In the genomic region with DNA sequence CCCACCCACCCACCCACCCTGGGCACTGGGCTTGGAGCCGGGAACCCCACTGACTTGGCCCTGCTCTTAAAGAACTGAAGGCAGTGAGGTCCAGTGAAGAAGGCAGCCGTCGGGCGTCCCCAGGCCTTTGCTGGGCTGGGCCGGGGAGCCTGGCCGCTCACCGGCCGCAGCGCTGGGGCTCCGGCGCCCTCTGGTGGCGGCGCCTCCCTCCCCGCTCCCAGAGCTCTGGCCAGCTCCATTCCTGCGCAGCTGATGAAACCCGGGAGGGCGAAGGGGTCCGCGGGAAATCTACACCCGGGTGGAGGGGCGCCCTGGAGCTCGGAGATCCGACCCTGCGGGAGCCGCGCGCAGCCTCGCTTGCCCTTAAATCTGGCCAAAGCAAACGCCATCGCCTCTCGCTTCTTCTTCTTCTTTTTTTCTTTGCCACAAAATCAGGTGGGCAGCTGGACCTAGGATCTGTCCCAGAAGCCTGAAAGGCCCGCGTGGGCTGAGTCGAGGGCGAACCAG, we compare ENCODE assay signal across 1 cellular context.
TF ChIP-seq lines count a peak whose summit lies in the region.

No MANE protein-coding gene starts in this region.

TF ChIP-seq in K562, 482 proteins besides CTCF, POLR2A, EP300 and RAD21 (continued from another document):
- 0 out of 4 replicates have a peak, but pooled peaks of 1 of the 2 experiments have one; percentile 16 for TF ChIP-seq UBTF (IDR thresholded peaks at IDR 0.05; ENCODE audit: borderline replicate concordance in 1 of 2, low read depth in 2 of 2, low read length in 2 of 2)
- TF ChIP-seq ARID2 (IDR thresholded peaks at IDR 0.05): peak; percentile 39; the same call in 1 of the 2 replicates
- TF ChIP-seq RB1 (IDR thresholded peaks at IDR 0.05; ENCODE audit: low read depth): peak; percentile 75
- no peak for TF ChIP-seq TAL1 (IDR thresholded peaks at IDR 0.05)
- TF ChIP-seq MAZ (CRISPR knock-in tag; conservative IDR thresholded peaks at IDR 0.05 in 1 of 2, IDR thresholded peaks at IDR 0.05 in 1 of 2): peak in 1 of 2 experiments; percentile 44; a peak in 2 of 4 replicates
- no peak for TF ChIP-seq ZNF507 (tag; conservative IDR thresholded peaks at IDR 0.05)
- peak; percentile 49; the same call in 1 of the 2 replicates for TF ChIP-seq STAG1 (CRISPR knock-in tag; IDR thresholded peaks at IDR 0.05; ENCODE audit: borderline replicate concordance)
- no peak for TF ChIP-seq MTA1 (IDR thresholded peaks at IDR 0.05; ENCODE audit: borderline replicate concordance)
- no peak for TF ChIP-seq ELF4 (CRISPR knock-in tag; IDR thresholded peaks at IDR 0.05)
- no peak for TF ChIP-seq U2AF2 (optimal IDR thresholded peaks at IDR 0.05; ENCODE audit: low read depth, low read length)
- TF ChIP-seq ZKSCAN1 (IDR thresholded peaks at IDR 0.05; ENCODE audit: low read depth, low read length): peak; percentile 41; the same call in 1 of the 2 replicates
- TF ChIP-seq ATF7 (IDR thresholded peaks at IDR 0.05): 0 out of 2 replicates have a peak, but pooled peaks have one; percentile 13
- TF ChIP-seq SRF (CRISPR knock-in tag; IDR thresholded peaks at IDR 0.05): no peak
- peak in 2 of 3 experiments; percentile 44 to 55 for TF ChIP-seq YY1 (IDR thresholded peaks at IDR 0.05; ENCODE audit: borderline replicate concordance in 1 of 3, control insufficient read depth in 1 of 3, extremely low read depth in 1 of 3, insufficient read depth in 3 of 3, insufficient read length in 1 of 3, insufficient replicate concordance in 2 of 3, low read depth in 1 of 3, low read length in 2 of 3)
- TF ChIP-seq TFAP4 (CRISPR knock-in tag; IDR thresholded peaks at IDR 0.05; ENCODE audit: borderline replicate concordance): 0 out of 2 replicates have a peak, but pooled peaks have one; percentile 24
- peak; percentile 95 for TF ChIP-seq SMC3 (conservative IDR thresholded peaks at IDR 0.05; ENCODE audit: insufficient read depth, low read depth, low read length)
- TF ChIP-seq, protein P1, sequence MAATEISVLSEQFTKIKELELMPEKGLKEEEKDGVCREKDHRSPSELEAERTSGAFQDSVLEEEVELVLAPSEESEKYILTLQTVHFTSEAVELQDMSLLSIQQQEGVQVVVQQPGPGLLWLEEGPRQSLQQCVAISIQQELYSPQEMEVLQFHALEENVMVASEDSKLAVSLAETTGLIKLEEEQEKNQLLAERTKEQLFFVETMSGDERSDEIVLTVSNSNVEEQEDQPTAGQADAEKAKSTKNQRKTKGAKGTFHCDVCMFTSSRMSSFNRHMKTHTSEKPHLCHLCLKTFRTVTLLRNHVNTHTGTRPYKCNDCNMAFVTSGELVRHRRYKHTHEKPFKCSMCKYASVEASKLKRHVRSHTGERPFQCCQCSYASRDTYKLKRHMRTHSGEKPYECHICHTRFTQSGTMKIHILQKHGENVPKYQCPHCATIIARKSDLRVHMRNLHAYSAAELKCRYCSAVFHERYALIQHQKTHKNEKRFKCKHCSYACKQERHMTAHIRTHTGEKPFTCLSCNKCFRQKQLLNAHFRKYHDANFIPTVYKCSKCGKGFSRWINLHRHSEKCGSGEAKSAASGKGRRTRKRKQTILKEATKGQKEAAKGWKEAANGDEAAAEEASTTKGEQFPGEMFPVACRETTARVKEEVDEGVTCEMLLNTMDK (IDR thresholded peaks at IDR 0.05; ENCODE audit: borderline replicate concordance, insufficient read depth, low read depth, low read length, poor library complexity, severe bottlenecking): peak; percentile 58
- TF ChIP-seq, protein P2, sequence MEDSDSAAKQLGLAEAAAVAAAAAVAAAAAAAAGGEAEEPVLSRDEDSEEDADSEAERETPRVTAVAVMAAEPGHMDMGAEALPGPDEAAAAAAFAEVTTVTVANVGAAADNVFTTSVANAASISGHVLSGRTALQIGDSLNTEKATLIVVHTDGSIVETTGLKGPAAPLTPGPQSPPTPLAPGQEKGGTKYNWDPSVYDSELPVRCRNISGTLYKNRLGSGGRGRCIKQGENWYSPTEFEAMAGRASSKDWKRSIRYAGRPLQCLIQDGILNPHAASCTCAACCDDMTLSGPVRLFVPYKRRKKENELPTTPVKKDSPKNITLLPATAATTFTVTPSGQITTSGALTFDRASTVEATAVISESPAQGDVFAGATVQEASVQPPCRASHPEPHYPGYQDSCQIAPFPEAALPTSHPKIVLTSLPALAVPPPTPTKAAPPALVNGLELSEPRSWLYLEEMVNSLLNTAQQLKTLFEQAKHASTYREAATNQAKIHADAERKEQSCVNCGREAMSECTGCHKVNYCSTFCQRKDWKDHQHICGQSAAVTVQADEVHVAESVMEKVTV (CRISPR knock-in tag; IDR thresholded peaks at IDR 0.05): peak; percentile 67
